Comparison of ENCODE assay signal across 19 cellular contexts in genomic region chr1:15187175-15187810, GRCh38. TPM values are rescaled to one million over a fixed set of nuclear protein-coding genes. Genes with fewer than 3 reads are reported as not detected.
DNase-seq lines count a peak whose midpoint lies in the region; ATAC-seq and TF ChIP-seq lines count a peak whose summit lies in the region.
"Had no signal": no experiment of that assay in that cellular context is flagged by ENCODE, and none has a peak within 500 bp of the region (broad histone marks: within the 10 kb centered on the region; RNA-seq: fewer than 3 reads in every experiment).

No MANE protein-coding gene starts in this region.

- POLR2A ChIA-PET in RWPE1 (lab: Yijun Ruan, JAX; ENCODE audit: low non-redundant PET): no interaction called here

- no peaks in the 10 kb centered on the region for H3K36me3 ChIP-seq in rectal smooth muscle tissue (ENCODE audit: control insufficient read depth, insufficient read depth, low read length)
- H3K36me3 ChIP-seq: tibial nerve had no signal

- H3K4me1 Mint-ChIP-seq in CD14-positive monocyte: peaks cover 7% of the 10 kb centered on the region
- H3K4me1 Mint-ChIP-seq: activated CD4-positive, alpha-beta memory T cell treated with anti-CD3 and anti-CD28 coated beads, Interleukin-2, amount 10 ng/mL, durations not matched to agents 7 days and 5 days; activated naive CD8-positive, alpha-beta T cell treated with anti-CD3 and anti-CD28 coated beads, Interleukin-2, amount 50 U/mL, for 24 hours; central memory CD8-positive, alpha-beta T cell; memory B cell had no signal

- DNase-seq in NCI-H1417 (lab: John Stamatoyannopoulos, UW) (peak in 2 of 3 experiments; percentile 86 to 91), NCI-H1417 treated with DMSO at 0.1 percent for 48 hours (lab: John Stamatoyannopoulos, UW) (no peak), RWPE1 (ENCODE audit: low spot score) (no peak), islet precursor cell (peak; percentile 63), CD14-positive monocyte (ENCODE audit: low spot score) (no peak), NOMO-1 treated with DMSO at 0.1 percent for 48 hours (lab: John Stamatoyannopoulos, UW; ENCODE audit: unreplicated experiment) (no peak)
- DNase-seq: activated CD4-positive, alpha-beta memory T cell treated with anti-CD3 and anti-CD28 coated beads, Interleukin-2, amount 10 ng/mL, durations not matched to agents 7 days and 5 days; activated naive CD8-positive, alpha-beta T cell treated with anti-CD3 and anti-CD28 coated beads, Interleukin-2, amount 50 U/mL, for 24 hours; activated T-cell treated with anti-CD3 and anti-CD28 coated beads, Interleukin-2, amount 50 U/mL, for 72 hours; CD4-positive, alpha-beta T cell; foreskin melanocyte; KBM-7; NCI-H1105 had no signal

- H3K4me3 ChIP-seq in rectal smooth muscle tissue (ENCODE audit: low read length): no peak overlapping the region
- H3K4me3 ChIP-seq: tibial nerve had no signal

- H3K9me3 Mint-ChIP-seq in CD14-positive monocyte: no peaks in the 10 kb centered on the region
- H3K9me3 Mint-ChIP-seq: activated CD4-positive, alpha-beta memory T cell treated with anti-CD3 and anti-CD28 coated beads, Interleukin-2, amount 10 ng/mL, durations not matched to agents 7 days and 5 days; activated naive CD8-positive, alpha-beta T cell treated with anti-CD3 and anti-CD28 coated beads, Interleukin-2, amount 50 U/mL, for 24 hours; activated T-cell treated with anti-CD3 and anti-CD28 coated beads, Interleukin-2, amount 50 U/mL, for 72 hours; CD4-positive, alpha-beta T cell; central memory CD8-positive, alpha-beta T cell; memory B cell had no signal

- H3K9ac ChIP-seq in rectal smooth muscle tissue (ENCODE audit: low read length): no peak overlapping the region

- no peak overlapping the region for H3K27ac Mint-ChIP-seq in CD14-positive monocyte
- H3K27ac Mint-ChIP-seq: activated CD4-positive, alpha-beta memory T cell treated with anti-CD3 and anti-CD28 coated beads, Interleukin-2, amount 10 ng/mL, durations not matched to agents 7 days and 5 days; activated naive CD8-positive, alpha-beta T cell treated with anti-CD3 and anti-CD28 coated beads, Interleukin-2, amount 50 U/mL, for 24 hours; activated T-cell treated with anti-CD3 and anti-CD28 coated beads, Interleukin-2, amount 50 U/mL, for 72 hours; CD4-positive, alpha-beta T cell; memory B cell had no signal

- CTCF ChIA-PET in RWPE1 (lab: Yijun Ruan, JAX): interaction anchor here (0.7 kb wide), 1 partner anchor 33 kb away, joined by 5 read pairs; no protein-coding TSS in a partner anchor

- ATAC-seq in GM19463 (IDR thresholded peaks at IDR 0.05; ENCODE audit: unreplicated experiment): no peak
- ATAC-seq: activated naive CD8-positive, alpha-beta T cell treated with anti-CD3 and anti-CD28 coated beads, Interleukin-2, amount 50 U/mL, for 24 hours; activated T-cell treated with anti-CD3 and anti-CD28 coated beads, Interleukin-2, amount 50 U/mL, for 72 hours had no signal

- TF ChIP-seq CTCF in RWPE1 (conservative IDR thresholded peaks at IDR 0.05; ENCODE audit: low read depth) (no peak), CD14-positive monocyte (IDR thresholded peaks at IDR 0.05) (no peak)

- no peaks in the 10 kb centered on the region for H3K36me3 Mint-ChIP-seq in CD14-positive monocyte
- H3K36me3 Mint-ChIP-seq: memory B cell had no signal

- H3K4me3 Mint-ChIP-seq in CD14-positive monocyte: no peak overlapping the region
- H3K4me3 Mint-ChIP-seq: activated CD4-positive, alpha-beta memory T cell treated with anti-CD3 and anti-CD28 coated beads, Interleukin-2, amount 10 ng/mL, durations not matched to agents 7 days and 5 days; activated naive CD8-positive, alpha-beta T cell treated with anti-CD3 and anti-CD28 coated beads, Interleukin-2, amount 50 U/mL, for 24 hours; activated T-cell treated with anti-CD3 and anti-CD28 coated beads, Interleukin-2, amount 50 U/mL, for 72 hours; CD4-positive, alpha-beta T cell; central memory CD8-positive, alpha-beta T cell; memory B cell had no signal

- intact Hi-C loops in CD14-positive monocyte (cut with micrococcal nuclease): no loop called here

- H3K27me3 Mint-ChIP-seq in CD14-positive monocyte (ENCODE audit: low read depth in 3 of 3): peaks cover 0 to 6% (median 3%) of the 10 kb centered on the region in 3 donors

- H3K27me3 ChIP-seq in rectal smooth muscle tissue (ENCODE audit: control insufficient read depth, insufficient read depth, low read length): no peaks in the 10 kb centered on the region
- H3K27me3 ChIP-seq: tibial nerve had no signal

- peaks cover 22% of the 10 kb centered on the region for H3K4me1 ChIP-seq in rectal smooth muscle tissue (ENCODE audit: control insufficient read depth, insufficient read depth, low read length)

- H3K27ac ChIP-seq in RWPE1: peak overlapping the region; percentile 19; the same call in 1 of the 2 replicates
- peak overlapping the region; percentile 53 for H3K27ac ChIP-seq in rectal smooth muscle tissue (ENCODE audit: low read depth, low read length)
- H3K27ac ChIP-seq: 22Rv1, tibial nerve had no signal

RNA-seq across cellular contexts. Expression of gene TMEM51, which starts 33.7 kb away (rescaled TPM):
- polyA plus RNA-seq in CD14-positive monocyte: 1 to 10 TPM; 2.1 to 2.5 TPM

RNA-seq across cellular contexts. Expression of gene FHAD1, which starts 59.7 kb away (rescaled TPM):
- polyA plus RNA-seq in CD14-positive monocyte: under 1 TPM in 1 of 2 donors, not detected in 1; 0.69 TPM

Comparison
In these comparisons a context has a peak if more than half of its experiments do, and no peak if none do; other contexts are left out.
1. DNase-seq: peak in NCI-H1417 (2 of 3) and islet precursor cell (single experiment); none in NCI-H1417 treated with DMSO at 0.1 percent for 48 hours (single experiment), RWPE1 (single experiment), CD14-positive monocyte (single experiment) and NOMO-1 treated with DMSO at 0.1 percent for 48 hours (single experiment).